In genomic region chr11:70445605-70446004, GRCh38 we compare ENCODE assay signal across 1 cellular context.
TF ChIP-seq lines count a peak whose summit lies in the region.

No MANE protein-coding gene starts in this region.

TF ChIP-seq in K562, 482 proteins besides CTCF, POLR2A, EP300 and RAD21:
- TF ChIP-seq ELK1 (CRISPR knock-in tag; IDR thresholded peaks at IDR 0.05) = no peak
- TF ChIP-seq SPI1 (IDR thresholded peaks at IDR 0.05; ENCODE audit: borderline replicate concordance, low read depth, low read length) = peak; percentile 91
- TF ChIP-seq MTA2 (IDR thresholded peaks at IDR 0.05; ENCODE audit: low read depth) = no peak
- no peak for TF ChIP-seq CBX3 (IDR thresholded peaks at IDR 0.05; ENCODE audit: borderline replicate concordance in 1 of 2, low read length in 2 of 2)
